Comparison of ENCODE assay signal across 8 cellular contexts in the genomic region with DNA sequence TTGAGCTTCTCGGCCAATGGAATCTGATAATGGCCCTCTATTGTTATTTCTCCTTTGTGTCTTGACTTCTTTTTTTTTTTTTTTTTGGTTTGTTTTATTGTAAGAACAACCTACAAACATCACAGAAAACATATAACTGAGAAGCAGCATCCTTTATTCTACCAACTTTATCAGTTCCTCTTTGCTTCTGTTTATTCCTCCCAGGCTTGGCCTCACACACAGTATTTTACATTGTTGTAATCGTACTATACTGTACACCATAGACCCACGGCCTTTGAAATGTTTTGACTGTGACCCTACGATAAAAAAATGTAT. TPM values are rescaled to one million over a fixed set of nuclear protein-coding genes. Genes with fewer than 3 reads are reported as not detected.
A peak's percentile ranks its signal among the peaks of the same experiment; 100 is the strongest.
DNase-seq lines count a peak whose midpoint lies in the region; ATAC-seq and TF ChIP-seq lines count a peak whose summit lies in the region.

No MANE protein-coding gene starts in this region.

- 68 to 71% (median 69%) methylated on average over 4 of the region's 4 CpGs for WGBS in heart left ventricle, 4 donors
- no CpG with 5 or more reads among the region's 4 CpGs for WGBS in mesendoderm (ENCODE audit: extremely low coverage, insufficient coverage, low lambda C conversion rate)
- 67 to 73% methylated on average over 4 of the region's 4 CpGs for WGBS in upper lobe of left lung, 2 donors

- no peak for TF ChIP-seq CTCF in heart left ventricle (IDR thresholded peaks at IDR 0.05)
- no peak for TF ChIP-seq CTCF in astrocyte of the spinal cord (IDR thresholded peaks at IDR 0.05; ENCODE audit: low read depth, low read length)
- no peak for TF ChIP-seq CTCF in upper lobe of left lung (IDR thresholded peaks at IDR 0.05)

- H3K9ac ChIP-seq in mesendoderm (ENCODE audit: low read length), result no peak overlapping the region

- no peak overlapping the region for H2BK120ac ChIP-seq in mesendoderm (ENCODE audit: low read depth, low read length)

- no peaks in the 10 kb centered on the region for H3K27me3 ChIP-seq in heart left ventricle
- no peaks in the 10 kb centered on the region for H3K27me3 ChIP-seq in mesendoderm (ENCODE audit: insufficient read depth, low read length, poor library complexity)
- H3K27me3 ChIP-seq in upper lobe of left lung, result no peaks in the 10 kb centered on the region

- H3K4me3 ChIP-seq in heart left ventricle (peak overlapping the region in 11 of 12 donors; percentile 61 to 77 (median 69)), astrocyte of the spinal cord (ENCODE audit: low read depth, low read length) (peak overlapping the region; percentile 79), mesendoderm (ENCODE audit: low read length) (no peak overlapping the region), upper lobe of left lung (peak overlapping the region in 3 of 4 donors; percentile 52 to 77 (median 73))

- H3K4me1 ChIP-seq in heart left ventricle (peaks cover 0 to 28% (median 6%) of the 10 kb centered on the region in 12 donors), mesendoderm (ENCODE audit: control insufficient read depth, low read depth, low read length) (peaks cover 3% of the 10 kb centered on the region), upper lobe of left lung (peaks cover 0 to 13% (median 5%) of the 10 kb centered on the region in 4 donors)

- peak overlapping the region; percentile 81 for H4K5ac ChIP-seq in mesendoderm (ENCODE audit: low read length)

- H4K8ac ChIP-seq in mesendoderm (ENCODE audit: low read depth, low read length), result no peak overlapping the region

- in situ Hi-C loops in astrocyte of the spinal cord (cut with HindIII; ENCODE audit: low sequenced_read_pairs), result no loop called here

- H2BK15ac ChIP-seq in mesendoderm (replicated peaks; ENCODE audit: low read depth), result no peak overlapping the region

- ATAC-seq in heart left ventricle (no peak), upper lobe of left lung (ENCODE audit: low FRiP score in 2 of 2) (no peak), GM19328 (IDR thresholded peaks at IDR 0.05; ENCODE audit: unreplicated experiment) (no peak), HG02623 (IDR thresholded peaks at IDR 0.05; ENCODE audit: unreplicated experiment) (no peak)

- no peaks in the 10 kb centered on the region for H3K79me2 ChIP-seq in mesendoderm (ENCODE audit: control insufficient read depth, insufficient read depth, low read length)

- H3K27ac ChIP-seq in heart left ventricle (no peak overlapping the region), mesendoderm (ENCODE audit: low read depth, low read length) (no peak overlapping the region), upper lobe of left lung (peak overlapping the region in 1 of 4 donors; percentile 32)

- H3K23ac ChIP-seq in mesendoderm (ENCODE audit: low read length), result no peak overlapping the region

- peaks cover 2% of the 10 kb centered on the region for H3K79me1 ChIP-seq in mesendoderm (ENCODE audit: low read length)

- H2BK5ac ChIP-seq in mesendoderm (ENCODE audit: low read length), result no peak overlapping the region

- H3K9me3 ChIP-seq in heart left ventricle, result no peaks in the 10 kb centered on the region
- no peaks in the 10 kb centered on the region for H3K9me3 ChIP-seq in upper lobe of left lung

- intact Hi-C loops in heart left ventricle (cut with DNase I) (no loop called here), cardiac septum (cut with DNase I) (no loop called here)

- DNase-seq in heart left ventricle (no peak), cardiac septum (ENCODE audit: low spot score) (no peak), astrocyte of the spinal cord (ENCODE audit: low read depth, low spot score) (no peak), mesendoderm (no peak), upper lobe of left lung (no peak)
- DNase-seq in stimulated activated CD4-positive, alpha-beta T cell treated with anti-CD3 and anti-CD28 coated beads, Interleukin-2, amount 100 ng/mL, for 24 hours, result no peak

- TF ChIP-seq POLR2A in heart left ventricle (IDR thresholded peaks at IDR 0.05) (no peak), upper lobe of left lung (IDR thresholded peaks at IDR 0.05) (no peak)

- H3K4ac ChIP-seq in mesendoderm (ENCODE audit: low read depth, low read length), result no peak overlapping the region

- H3K4me2 ChIP-seq in mesendoderm (ENCODE audit: low read length), result no peak overlapping the region

- H2AK5ac ChIP-seq in mesendoderm (ENCODE audit: low read length), result no peak overlapping the region

- TF ChIP-seq EP300 in upper lobe of left lung (IDR thresholded peaks at IDR 0.05), result no peak

- H3K36me3 ChIP-seq in heart left ventricle (no peaks in the 10 kb centered on the region), mesendoderm (ENCODE audit: control insufficient read depth, insufficient read depth, low read length) (no peaks in the 10 kb centered on the region), upper lobe of left lung (no peaks in the 10 kb centered on the region)

- no peak overlapping the region for H3K18ac ChIP-seq in mesendoderm (ENCODE audit: low read length)

- H3K56ac ChIP-seq in mesendoderm (ENCODE audit: low read length), result no peak overlapping the region

RNA-seq across cellular contexts. Expression of a gene that starts 0.6 kb away (rescaled TPM):
- 10 to 100 TPM; 17.6 to 53.7 (median 25.2) TPM for total RNA-seq in heart left ventricle
- 10 to 100 TPM; 44.2 to 76.7 TPM for polyA plus RNA-seq in heart left ventricle
- total RNA-seq in cardiac septum, result 28.0 TPM
- 27.6 TPM for polyA plus RNA-seq in mesendoderm (2013, experiment 1 of 2)
- 28.0 TPM for polyA plus RNA-seq in mesendoderm (2013, experiment 2 of 2)
- total RNA-seq in upper lobe of left lung, result 10 to 100 TPM in 4 of 6 donors, 1 to 10 TPM in 1, not detected in 1; 9.7 to 45.0 (median 16.7) TPM
